1 cellular context compared by ENCODE assay signal in genomic region chr9:37969130-37969529, GRCh38.
TF ChIP-seq lines count a peak whose summit lies in the region.

No MANE protein-coding gene starts in this region.

TF ChIP-seq in HCT116, 20 proteins besides CTCF, POLR2A, EP300 and RAD21 (continued from another document):
- TF ChIP-seq YY1 (IDR thresholded peaks at IDR 0.05; ENCODE audit: extremely low read depth, insufficient replicate concordance, low read depth, low read length) (no peak), EZH2phosphoT487 (IDR thresholded peaks at IDR 0.05; ENCODE audit: borderline replicate concordance) (no peak), SIN3A (IDR thresholded peaks at IDR 0.05; ENCODE audit: low read depth) (no peak), CBX3 (IDR thresholded peaks at IDR 0.05; ENCODE audit: low read depth) (no peak), CEBPB (IDR thresholded peaks at IDR 0.05; ENCODE audit: low read depth) (no peak), ELF1 (IDR thresholded peaks at IDR 0.05; ENCODE audit: borderline replicate concordance, low read depth) (no peak), TCF7L2 (IDR thresholded peaks at IDR 0.05; ENCODE audit: borderline replicate concordance, extremely low read depth, insufficient read depth, insufficient read length) (no peak), SRF (IDR thresholded peaks at IDR 0.05; ENCODE audit: low read depth) (no peak)
